Comparison of ENCODE assay signal across 1 cellular context in the genomic region with DNA sequence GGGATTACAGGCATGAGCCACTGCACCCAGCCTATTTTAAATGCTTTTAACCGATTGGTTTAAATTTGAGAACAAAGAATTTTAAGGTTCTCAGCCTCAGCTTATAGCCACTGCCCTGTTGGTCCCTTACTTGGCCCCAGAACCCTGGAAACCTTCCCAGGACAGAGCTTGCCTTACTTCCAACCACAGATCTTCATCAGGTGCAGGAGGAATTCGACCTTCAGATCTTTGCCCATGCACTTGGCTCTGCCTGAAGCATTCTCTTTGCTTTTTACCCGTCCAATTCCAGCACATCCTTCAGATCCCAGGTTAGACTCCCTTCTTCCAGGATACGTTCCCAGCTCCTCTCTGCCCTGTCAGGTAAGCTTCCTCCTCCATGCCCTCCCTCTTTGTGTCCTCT.
TF ChIP-seq lines count a peak whose summit lies in the region.

No MANE protein-coding gene starts in this region.

TF ChIP-seq in A549, 52 proteins besides CTCF, POLR2A, EP300 and RAD21:
- TF ChIP-seq, protein P1, sequence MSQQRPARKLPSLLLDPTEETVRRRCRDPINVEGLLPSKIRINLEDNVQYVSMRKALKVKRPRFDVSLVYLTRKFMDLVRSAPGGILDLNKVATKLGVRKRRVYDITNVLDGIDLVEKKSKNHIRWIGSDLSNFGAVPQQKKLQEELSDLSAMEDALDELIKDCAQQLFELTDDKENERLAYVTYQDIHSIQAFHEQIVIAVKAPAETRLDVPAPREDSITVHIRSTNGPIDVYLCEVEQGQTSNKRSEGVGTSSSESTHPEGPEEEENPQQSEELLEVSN (IDR thresholded peaks at IDR 0.05; ENCODE audit: borderline replicate concordance, low read depth), result no peak
- TF ChIP-seq, protein P2, sequence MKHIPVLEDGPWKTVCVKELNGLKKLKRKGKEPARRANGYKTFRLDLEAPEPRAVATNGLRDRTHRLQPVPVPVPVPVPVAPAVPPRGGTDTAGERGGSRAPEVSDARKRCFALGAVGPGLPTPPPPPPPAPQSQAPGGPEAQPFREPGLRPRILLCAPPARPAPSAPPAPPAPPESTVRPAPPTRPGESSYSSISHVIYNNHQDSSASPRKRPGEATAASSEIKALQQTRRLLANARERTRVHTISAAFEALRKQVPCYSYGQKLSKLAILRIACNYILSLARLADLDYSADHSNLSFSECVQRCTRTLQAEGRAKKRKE (CRISPR knock-in tag; IDR thresholded peaks at IDR 0.05; ENCODE audit: low read depth), result no peak
- no peak for TF ChIP-seq TFCP2L1 (CRISPR knock-in tag; IDR thresholded peaks at IDR 0.05)
- TF ChIP-seq CBX2 (IDR thresholded peaks at IDR 0.05; ENCODE audit: borderline replicate concordance, low read depth), result no peak
- no peak for TF ChIP-seq FOSL2 (IDR thresholded peaks at IDR 0.05)
- no peak for TF ChIP-seq FOSL2 (CRISPR knock-in tag; IDR thresholded peaks at IDR 0.05)
- TF ChIP-seq, protein P3, sequence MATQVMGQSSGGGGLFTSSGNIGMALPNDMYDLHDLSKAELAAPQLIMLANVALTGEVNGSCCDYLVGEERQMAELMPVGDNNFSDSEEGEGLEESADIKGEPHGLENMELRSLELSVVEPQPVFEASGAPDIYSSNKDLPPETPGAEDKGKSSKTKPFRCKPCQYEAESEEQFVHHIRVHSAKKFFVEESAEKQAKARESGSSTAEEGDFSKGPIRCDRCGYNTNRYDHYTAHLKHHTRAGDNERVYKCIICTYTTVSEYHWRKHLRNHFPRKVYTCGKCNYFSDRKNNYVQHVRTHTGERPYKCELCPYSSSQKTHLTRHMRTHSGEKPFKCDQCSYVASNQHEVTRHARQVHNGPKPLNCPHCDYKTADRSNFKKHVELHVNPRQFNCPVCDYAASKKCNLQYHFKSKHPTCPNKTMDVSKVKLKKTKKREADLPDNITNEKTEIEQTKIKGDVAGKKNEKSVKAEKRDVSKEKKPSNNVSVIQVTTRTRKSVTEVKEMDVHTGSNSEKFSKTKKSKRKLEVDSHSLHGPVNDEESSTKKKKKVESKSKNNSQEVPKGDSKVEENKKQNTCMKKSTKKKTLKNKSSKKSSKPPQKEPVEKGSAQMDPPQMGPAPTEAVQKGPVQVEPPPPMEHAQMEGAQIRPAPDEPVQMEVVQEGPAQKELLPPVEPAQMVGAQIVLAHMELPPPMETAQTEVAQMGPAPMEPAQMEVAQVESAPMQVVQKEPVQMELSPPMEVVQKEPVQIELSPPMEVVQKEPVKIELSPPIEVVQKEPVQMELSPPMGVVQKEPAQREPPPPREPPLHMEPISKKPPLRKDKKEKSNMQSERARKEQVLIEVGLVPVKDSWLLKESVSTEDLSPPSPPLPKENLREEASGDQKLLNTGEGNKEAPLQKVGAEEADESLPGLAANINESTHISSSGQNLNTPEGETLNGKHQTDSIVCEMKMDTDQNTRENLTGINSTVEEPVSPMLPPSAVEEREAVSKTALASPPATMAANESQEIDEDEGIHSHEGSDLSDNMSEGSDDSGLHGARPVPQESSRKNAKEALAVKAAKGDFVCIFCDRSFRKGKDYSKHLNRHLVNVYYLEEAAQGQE (IDR thresholded peaks at IDR 0.05), result no peak
- TF ChIP-seq, protein P4, sequence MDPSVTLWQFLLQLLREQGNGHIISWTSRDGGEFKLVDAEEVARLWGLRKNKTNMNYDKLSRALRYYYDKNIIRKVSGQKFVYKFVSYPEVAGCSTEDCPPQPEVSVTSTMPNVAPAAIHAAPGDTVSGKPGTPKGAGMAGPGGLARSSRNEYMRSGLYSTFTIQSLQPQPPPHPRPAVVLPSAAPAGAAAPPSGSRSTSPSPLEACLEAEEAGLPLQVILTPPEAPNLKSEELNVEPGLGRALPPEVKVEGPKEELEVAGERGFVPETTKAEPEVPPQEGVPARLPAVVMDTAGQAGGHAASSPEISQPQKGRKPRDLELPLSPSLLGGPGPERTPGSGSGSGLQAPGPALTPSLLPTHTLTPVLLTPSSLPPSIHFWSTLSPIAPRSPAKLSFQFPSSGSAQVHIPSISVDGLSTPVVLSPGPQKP (IDR thresholded peaks at IDR 0.05; ENCODE audit: low read depth, low read length), result no peak
- no peak for TF ChIP-seq TP53 (CRISPR knock-in tag; IDR thresholded peaks at IDR 0.05)
- TF ChIP-seq POLR2AphosphoS2 (conservative IDR thresholded peaks at IDR 0.05; ENCODE audit: low read length), result no peak
TF ChIP-seq in A549: peak in this region for 0.
